Comparison of ENCODE assay signal across 15 cellular contexts in genomic region chr12:80293347-80293746, GRCh38.
DNase-seq lines count a peak whose midpoint lies in the region; ATAC-seq and TF ChIP-seq lines count a peak whose summit lies in the region.
"Had no signal": no experiment of that assay in that cellular context is flagged by ENCODE, and none has a peak within 500 bp of the region (broad histone marks: within the 10 kb centered on the region; RNA-seq: fewer than 3 reads in every experiment).

No MANE protein-coding gene starts in this region.

- no peak overlapping the region for H3K4me2 ChIP-seq in PC-9

- H3K36me3 ChIP-seq in PC-9 (ENCODE audit: low read depth) (no peaks in the 10 kb centered on the region), Caco-2 (ENCODE audit: control insufficient read depth, insufficient read depth, low read length) (no peaks in the 10 kb centered on the region)
- H3K36me3 ChIP-seq: SJSA1, tibial nerve had no signal

- no peak for TF ChIP-seq CTCF in type B pancreatic cell (conservative IDR thresholded peaks at IDR 0.05)
- no peak for TF ChIP-seq CTCF in PC-9 (conservative IDR thresholded peaks at IDR 0.05)
- TF ChIP-seq CTCF in Caco-2 (IDR thresholded peaks at IDR 0.05; ENCODE audit: insufficient read depth in 1 of 2, low read depth in 1 of 2, low read length in 1 of 2, severe bottlenecking in 1 of 2, unreplicated experiment in 1 of 2), result no peak

- H4K20me1 ChIP-seq in PC-9 (ENCODE audit: insufficient read depth), result no peaks in the 10 kb centered on the region

- H3K9me3 ChIP-seq in PC-9 (ENCODE audit: insufficient read depth, low read depth) (no peaks in the 10 kb centered on the region), Caco-2 (no peaks in the 10 kb centered on the region)
- H3K9me3 ChIP-seq: SJSA1, tibial nerve had no signal

- POLR2A ChIA-PET in activated CD4-positive, alpha-beta memory T cell treated with anti-CD3 and anti-CD28 coated beads, Interleukin-2, amount 10 ng/mL, durations not matched to agents 7 days and 5 days (lab: Charles Lee), result interaction anchor here (0.5 kb wide), 1 partner anchor 175 kb away, joined by 3 read pairs; no protein-coding TSS in a partner anchor
- POLR2A ChIA-PET in PC-9 (lab: Charles Lee; ENCODE audit: unreplicated experiment) (no interaction called here), Caco-2 (lab: Charles Lee) (no interaction called here)

- H3K4me1 Mint-ChIP-seq in type B pancreatic cell (ENCODE audit: unreplicated experiment) (no peaks in the 10 kb centered on the region), Caco-2 (ENCODE audit: low read depth, unreplicated experiment) (no peaks in the 10 kb centered on the region)
- no peaks in the 10 kb centered on the region for H3K4me1 Mint-ChIP-seq in activated CD4-positive, alpha-beta memory T cell treated with anti-CD3 and anti-CD28 coated beads, Interleukin-2, amount 10 ng/mL, durations not matched to agents 7 days and 5 days

- H3K27me3 Mint-ChIP-seq in type B pancreatic cell (no peaks in the 10 kb centered on the region), Caco-2 (ENCODE audit: insufficient read depth, unreplicated experiment) (peaks cover 3% of the 10 kb centered on the region)
- H3K27me3 Mint-ChIP-seq in activated CD4-positive, alpha-beta memory T cell treated with anti-CD3 and anti-CD28 coated beads, Interleukin-2, amount 10 ng/mL, durations not matched to agents 7 days and 5 days, result no peaks in the 10 kb centered on the region
- H3K27me3 Mint-ChIP-seq: CD4-positive, alpha-beta T cell had no signal

- H3K9me3 Mint-ChIP-seq in type B pancreatic cell, result peaks cover 3% of the 10 kb centered on the region
- H3K9me3 Mint-ChIP-seq in activated CD4-positive, alpha-beta memory T cell treated with anti-CD3 and anti-CD28 coated beads, Interleukin-2, amount 10 ng/mL, durations not matched to agents 7 days and 5 days, result no peaks in the 10 kb centered on the region
- peaks cover 6% of the 10 kb centered on the region for H3K9me3 Mint-ChIP-seq in Caco-2 (ENCODE audit: unreplicated experiment)
- H3K9me3 Mint-ChIP-seq: CD4-positive, alpha-beta T cell had no signal

- CTCF ChIA-PET in activated CD4-positive, alpha-beta memory T cell treated with anti-CD3 and anti-CD28 coated beads, Interleukin-2, amount 10 ng/mL, durations not matched to agents 7 days and 5 days (lab: Charles Lee), result no interaction called here
- CTCF ChIA-PET in PC-9 (lab: Charles Lee), result no interaction called here
- CTCF ChIA-PET in Caco-2 (lab: Charles Lee), result no interaction called here

- no peaks in the 10 kb centered on the region for H3K79me2 ChIP-seq in PC-9 (ENCODE audit: low read depth)

- no peak overlapping the region for H3K27ac ChIP-seq in PC-9
- H3K27ac ChIP-seq: SJSA1, tibial nerve had no signal

- H3K36me3 Mint-ChIP-seq in type B pancreatic cell (no peaks in the 10 kb centered on the region), Caco-2 (ENCODE audit: insufficient read depth, unreplicated experiment) (no peaks in the 10 kb centered on the region)
- H3K36me3 Mint-ChIP-seq in activated CD4-positive, alpha-beta memory T cell treated with anti-CD3 and anti-CD28 coated beads, Interleukin-2, amount 10 ng/mL, durations not matched to agents 7 days and 5 days (ENCODE audit: low read depth), result no peaks in the 10 kb centered on the region

- no peaks in the 10 kb centered on the region for H3K9me2 ChIP-seq in PC-9 (ENCODE audit: insufficient read depth)

- ATAC-seq in GM19328 (IDR thresholded peaks at IDR 0.05; ENCODE audit: unreplicated experiment) (peak; percentile 47), HG02588 (IDR thresholded peaks at IDR 0.05; ENCODE audit: unreplicated experiment) (peak; percentile 60), HG03159 (IDR thresholded peaks at IDR 0.05; ENCODE audit: unreplicated experiment) (peak; percentile 44)

- no peaks in the 10 kb centered on the region for H3F3A ChIP-seq in PC-9 (ENCODE audit: insufficient read depth, low read depth)

- no peak for DNase-seq in type B pancreatic cell (ENCODE audit: extremely low spot score, unreplicated experiment)
- DNase-seq in activated CD4-positive, alpha-beta memory T cell treated with anti-CD3 and anti-CD28 coated beads, Interleukin-2, amount 10 ng/mL, durations not matched to agents 7 days and 5 days, result no peak
- DNase-seq in PC-9, result no peak
- DNase-seq in Caco-2, result no peak
- DNase-seq: activated naive CD4-positive, alpha-beta T cell treated with anti-CD3 and anti-CD28 coated beads, Interleukin-2, amount 50 U/mL, for 16 hours; caudate nucleus; CD4-positive, alpha-beta T cell; GDM1; islet precursor cell; stimulated activated CD4-positive, alpha-beta T cell treated with anti-CD3 and anti-CD28 coated beads, Interleukin-15, amount 100 ng/mL, for 24 hours had no signal

- H3K4me3 Mint-ChIP-seq in type B pancreatic cell (no peak overlapping the region), Caco-2 (ENCODE audit: unreplicated experiment) (no peak overlapping the region)
- no peak overlapping the region for H3K4me3 Mint-ChIP-seq in activated CD4-positive, alpha-beta memory T cell treated with anti-CD3 and anti-CD28 coated beads, Interleukin-2, amount 10 ng/mL, durations not matched to agents 7 days and 5 days
- H3K4me3 Mint-ChIP-seq: CD4-positive, alpha-beta T cell had no signal

- BruUV-seq in PC-9 (replicated peaks; lab: Mats Ljungman, UMichigan) (no TSS peak), Caco-2 (replicated peaks; lab: Mats Ljungman, UMichigan) (no TSS peak)

- intact Hi-C loops in PC-9 (cut with micrococcal nuclease; ENCODE audit: unreplicated experiment), result no loop called here
- intact Hi-C loops in Caco-2 (cut with micrococcal nuclease; ENCODE audit: unreplicated experiment), result no loop called here

- no peak overlapping the region for H2AFZ ChIP-seq in PC-9

- H3K4me1 ChIP-seq in PC-9 (replicated peaks; ENCODE audit: insufficient read depth), result no peaks in the 10 kb centered on the region
- no peaks in the 10 kb centered on the region for H3K4me1 ChIP-seq in Caco-2
- H3K4me1 ChIP-seq: SJSA1, tibial nerve had no signal

- H3K27me3 ChIP-seq in PC-9 (ENCODE audit: insufficient read depth, low read depth) (no peaks in the 10 kb centered on the region), Caco-2 (replicated peaks; ENCODE audit: control insufficient read depth, insufficient read depth, low read length) (no peaks in the 10 kb centered on the region)
- H3K27me3 ChIP-seq: SJSA1, tibial nerve had no signal

- H3K27ac Mint-ChIP-seq in type B pancreatic cell (peak overlapping the region; percentile 6), Caco-2 (ENCODE audit: unreplicated experiment) (no peak overlapping the region)
- no peak overlapping the region for H3K27ac Mint-ChIP-seq in activated CD4-positive, alpha-beta memory T cell treated with anti-CD3 and anti-CD28 coated beads, Interleukin-2, amount 10 ng/mL, durations not matched to agents 7 days and 5 days
- H3K27ac Mint-ChIP-seq: CD4-positive, alpha-beta T cell had no signal

- H3K4me3 ChIP-seq in PC-9, result no peak overlapping the region
- H3K4me3 ChIP-seq in Caco-2 (ENCODE audit: low read depth, low read length), result no peak overlapping the region
- H3K4me3 ChIP-seq: SJSA1, tibial nerve had no signal
